Comparison of ENCODE assay signal across 9 cellular contexts in the genomic region with DNA sequence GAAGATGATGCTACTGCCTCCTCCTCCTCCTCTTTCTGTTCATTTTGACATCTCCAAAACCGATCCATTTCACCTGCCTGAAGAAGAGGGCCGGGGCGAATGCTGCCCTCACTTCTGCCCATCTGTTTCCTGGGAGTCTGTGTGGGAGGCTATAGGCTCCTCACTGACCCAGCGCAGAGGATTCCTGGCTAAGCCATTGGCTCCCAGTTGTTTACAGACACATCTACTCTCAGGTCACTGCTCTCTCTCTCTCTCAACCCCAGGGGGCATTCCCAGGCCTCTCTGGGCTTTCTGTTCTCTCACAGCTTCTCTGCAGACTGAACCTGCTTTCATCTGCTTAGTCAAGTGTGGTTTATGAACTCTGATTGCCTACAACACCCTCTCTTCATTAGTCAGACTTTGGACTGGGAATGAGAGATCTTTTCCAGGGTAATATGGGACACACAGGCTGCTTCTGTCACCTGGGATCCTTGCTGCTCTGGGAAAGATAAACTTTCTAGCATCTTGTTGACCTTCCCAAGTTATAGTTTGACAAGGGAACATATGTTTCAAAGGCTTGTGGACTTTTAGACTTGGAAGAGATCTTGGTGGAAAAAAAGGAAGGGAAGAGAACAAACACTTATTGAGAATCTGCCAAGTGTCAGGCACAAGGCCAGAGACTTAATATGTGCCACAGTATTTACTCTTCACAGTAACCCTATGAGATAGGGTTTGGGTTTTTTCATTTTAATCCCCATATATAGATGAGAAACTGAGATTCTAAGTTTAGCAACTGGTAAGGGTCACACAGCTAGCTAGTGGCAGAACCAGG. TPM values are rescaled to one million over a fixed set of nuclear protein-coding genes. Genes with fewer than 3 reads are reported as not detected.
DNase-seq lines count a peak whose midpoint lies in the region; ATAC-seq and TF ChIP-seq lines count a peak whose summit lies in the region.
"Had no signal": no experiment of that assay in that cellular context is flagged by ENCODE, and none has a peak within 500 bp of the region (broad histone marks: within the 10 kb centered on the region; RNA-seq: fewer than 3 reads in every experiment).

No MANE protein-coding gene starts in this region.

- CTCF ChIA-PET in activated CD4-positive, alpha-beta memory T cell treated with anti-CD3 and anti-CD28 coated beads for 36 hours (lab: Charles Lee): interaction anchor here (0.7 to 2.5 kb wide), 7 partner anchors 7 to 125 kb away, joined by 3 to 9 read pairs (median 4); a partner anchor contains a TSS

- DNase-seq in GM13976 (ENCODE audit: low spot score) (peak; percentile 50), LNCaP clone FGC (ENCODE audit: low read depth) (peak; percentile 100), fibroblast of pulmonary artery (ENCODE audit: low read depth) (peak; percentile 45), NCI-H187 treated with DMSO at 0.1 percent for 48 hours (lab: John Stamatoyannopoulos, UW) (no peak), GM03348 (ENCODE audit: low spot score) (no peak)
- DNase-seq in activated CD4-positive, alpha-beta memory T cell treated with anti-CD3 and anti-CD28 coated beads for 36 hours: peak; percentile 84
- DNase-seq in stimulated activated CD4-positive, alpha-beta T cell treated with anti-CD3 and anti-CD28 coated beads, Interleukin-15, amount 100 ng/mL, for 24 hours: peak; percentile 65

- no peaks in the 10 kb centered on the region for H3K36me3 Mint-ChIP-seq in activated CD4-positive, alpha-beta memory T cell treated with anti-CD3 and anti-CD28 coated beads for 36 hours

- H3K27ac Mint-ChIP-seq in activated CD4-positive, alpha-beta memory T cell treated with anti-CD3 and anti-CD28 coated beads for 36 hours: peak overlapping the region; percentile 72

- peak overlapping the region; percentile 43 for H3K4me3 Mint-ChIP-seq in activated CD4-positive, alpha-beta memory T cell treated with anti-CD3 and anti-CD28 coated beads for 36 hours

- in situ Hi-C loops in GM13976 (cut with MboI; ENCODE audit: low sequenced_read_pairs, unreplicated experiment): loop anchor here (25.0 kb wide), 1 partner anchor 588 kb away; no protein-coding TSS in a partner anchor

- H3K4me3 ChIP-seq in LNCaP clone FGC (ENCODE audit: low read depth, low read length): no peak overlapping the region
- no peak overlapping the region for H3K4me3 ChIP-seq in fibroblast of pulmonary artery (replicated peaks; ENCODE audit: low read depth, low read length)
- H3K4me3 ChIP-seq: thoracic aorta had no signal

- intact Hi-C loops in activated CD4-positive, alpha-beta memory T cell treated with anti-CD3 and anti-CD28 coated beads for 36 hours (cut with micrococcal nuclease): loop anchor here (10.0 kb wide), 1 partner anchor 361 kb away; a partner anchor contains a TSS

- TF ChIP-seq CTCF in GM13976 (IDR thresholded peaks at IDR 0.05; ENCODE audit: borderline replicate concordance, control extremely low read depth, extremely low read depth, insufficient read depth, missing control alignments) (no peak), LNCaP clone FGC (IDR thresholded peaks at IDR 0.05; ENCODE audit: control insufficient read depth, extremely low read depth, insufficient read depth) (no peak), fibroblast of pulmonary artery (IDR thresholded peaks at IDR 0.05; ENCODE audit: low read length, missing control alignments) (peak; percentile 7)

- POLR2A ChIA-PET in activated CD4-positive, alpha-beta memory T cell treated with anti-CD3 and anti-CD28 coated beads for 36 hours (lab: Charles Lee): interaction anchor here (1.5 to 2.6 kb wide), 2 partner anchors 30 kb away, joined by 6 to 9 read pairs; a partner anchor contains a TSS

- peak; percentile 53 for ATAC-seq in GM21825 (IDR thresholded peaks at IDR 0.05; ENCODE audit: unreplicated experiment)

- H3K9me3 Mint-ChIP-seq in activated CD4-positive, alpha-beta memory T cell treated with anti-CD3 and anti-CD28 coated beads for 36 hours: no peaks in the 10 kb centered on the region

- peaks cover 55% of the 10 kb centered on the region for H3K4me1 Mint-ChIP-seq in activated CD4-positive, alpha-beta memory T cell treated with anti-CD3 and anti-CD28 coated beads for 36 hours (ENCODE audit: low read depth)

- no peaks in the 10 kb centered on the region for H3K27me3 Mint-ChIP-seq in activated CD4-positive, alpha-beta memory T cell treated with anti-CD3 and anti-CD28 coated beads for 36 hours

RNA-seq across cellular contexts. Expression of a gene that starts 30.2 kb away (rescaled TPM):
- 10 to 100 TPM; 46.1 to 48.9 TPM for total RNA-seq in activated CD4-positive, alpha-beta memory T cell treated with anti-CD3 and anti-CD28 coated beads for 36 hours

Comparison
In these comparisons a context has a peak if more than half of its experiments do, and no peak if none do; other contexts are left out.
1. DNase-seq: peak in GM13976 (single experiment), LNCaP clone FGC (single experiment), activated CD4-positive, alpha-beta memory T cell treated with anti-CD3 and anti-CD28 coated beads for 36 hours (single experiment), fibroblast of pulmonary artery (single experiment) and stimulated activated CD4-positive, alpha-beta T cell treated with anti-CD3 and anti-CD28 coated beads, Interleukin-15, amount 100 ng/mL, for 24 hours (single experiment); none in NCI-H187 treated with DMSO at 0.1 percent for 48 hours (single experiment) and GM03348 (single experiment).